In genomic region chr6:20192625-20193024, GRCh38 we compare ENCODE assay signal across 19 cellular contexts.
"Had no signal": no experiment of that assay in that cellular context is flagged by ENCODE, and none has a peak within 500 bp of the region (broad histone marks: within the 10 kb centered on the region; RNA-seq: fewer than 3 reads in every experiment).

No MANE protein-coding gene starts in this region.

- H3K4me3 ChIP-seq: esophagus squamous epithelium, gastrocnemius medialis, heart left ventricle, sigmoid colon, suprapubic skin, tibial nerve had no signal

- H3K9me3 ChIP-seq: esophagus squamous epithelium, gastrocnemius medialis, heart left ventricle, sigmoid colon, suprapubic skin, tibial nerve had no signal

- H3K36me3 ChIP-seq: gastrocnemius medialis, heart left ventricle, sigmoid colon, suprapubic skin had no signal

- H3K27me3 ChIP-seq: esophagus squamous epithelium, gastrocnemius medialis, heart left ventricle, sigmoid colon, suprapubic skin, tibial nerve had no signal

- H3K27ac ChIP-seq: esophagus squamous epithelium, gastrocnemius medialis, heart left ventricle, sigmoid colon, suprapubic skin, tibial nerve, VCaP had no signal

- DNase-seq: activated CD4-positive, alpha-beta T cell treated with anti-CD3 and anti-CD28 coated beads, Interleukin-2, amount 10 ng/mL, durations not matched to agents 7 days and 5 days; activated CD8-positive, alpha-beta T cell treated with anti-CD3 and anti-CD28 coated beads, Interleukin-2, amount 10 ng/mL, durations not matched to agents 7 days and 5 days; aorta; central memory CD4-positive, alpha-beta T cell; esophagus squamous epithelium; gastrocnemius medialis; heart left ventricle; islet precursor cell; left cardiac atrium; mesenchymal stem cell; naive thymus-derived CD4-positive, alpha-beta T cell; retina; sigmoid colon; stimulated activated CD4-positive, alpha-beta T cell treated with anti-CD3 and anti-CD28 coated beads, Interleukin-2, amount 100 ng/mL, for 48 hours had no signal

- H3K4me1 ChIP-seq: esophagus squamous epithelium, gastrocnemius medialis, sigmoid colon had no signal

- ATAC-seq: activated CD4-positive, CD25-positive, alpha-beta regulatory T cell treated with anti-CD3 and anti-CD28 coated beads, Interleukin-2, amount 50 U/mL, for 24 hours; activated CD8-positive, alpha-beta T cell treated with anti-CD3 and anti-CD28 coated beads, Interleukin-2, amount 10 ng/mL, durations not matched to agents 7 days and 5 days; activated naive CD4-positive, alpha-beta T cell treated with anti-CD3 and anti-CD28 coated beads, Interleukin-2, amount 50 U/mL, for 72 hours; gastrocnemius medialis; heart left ventricle; naive thymus-derived CD4-positive, alpha-beta T cell had no signal
